Comparison of ENCODE assay signal across 11 cellular contexts in genomic region chrX:41137589-41137988, GRCh38. TPM values are rescaled to one million over a fixed set of nuclear protein-coding genes. Genes with fewer than 3 reads are reported as not detected.
A peak's percentile ranks its signal among the peaks of the same experiment; 100 is the strongest.
DNase-seq lines count a peak whose midpoint lies in the region; ATAC-seq and TF ChIP-seq lines count a peak whose summit lies in the region.
"Had no signal": no experiment of that assay in that cellular context is flagged by ENCODE, and none has a peak within 500 bp of the region (broad histone marks: within the 10 kb centered on the region; RNA-seq: fewer than 3 reads in every experiment).

No MANE protein-coding gene starts in this region.

- H3K9me3 Mint-ChIP-seq in brain (no peaks in the 10 kb centered on the region), nephron progenitor cell (peaks cover 7% of the 10 kb centered on the region)
- H3K9me3 Mint-ChIP-seq: activated naive CD4-positive, alpha-beta T cell treated with anti-CD3 and anti-CD28 coated beads for 36 hours; stimulated activated memory B cell treated with anti-CD40 and anti-IgM and Interleukin-4, amounts not matched to agents 10 μg/mL and 1 μg/mL and 100 μg/mL, for 72 hours had no signal

- H3K27me3 Mint-ChIP-seq in brain: no peaks in the 10 kb centered on the region
- H3K27me3 Mint-ChIP-seq in nephron progenitor cell (ENCODE audit: low read depth, poor library complexity): no peaks in the 10 kb centered on the region
- H3K27me3 Mint-ChIP-seq: stimulated activated memory B cell treated with anti-CD40 and anti-IgM and Interleukin-4, amounts not matched to agents 10 μg/mL and 1 μg/mL and 100 μg/mL, for 72 hours had no signal

- H3K4me1 Mint-ChIP-seq in brain (peaks cover 5% of the 10 kb centered on the region), nephron progenitor cell (no peaks in the 10 kb centered on the region)
- H3K4me1 Mint-ChIP-seq: stimulated activated memory B cell treated with anti-CD40 and anti-IgM and Interleukin-4, amounts not matched to agents 10 μg/mL and 1 μg/mL and 100 μg/mL, for 72 hours had no signal

- ATAC-seq in GM21576 (IDR thresholded peaks at IDR 0.05; ENCODE audit: unreplicated experiment): no peak
- ATAC-seq: stimulated activated memory B cell treated with anti-CD40 and anti-IgM and Interleukin-4, amounts not matched to agents 10 μg/mL and 1 μg/mL and 100 μg/mL, for 72 hours had no signal

- H3K27me3 ChIP-seq in tibial nerve (no peaks in the 10 kb centered on the region), spleen (replicated peaks in 1 of 7) (no peaks in the 10 kb centered on the region)

- H3K4me1 ChIP-seq in tibial nerve: no peaks in the 10 kb centered on the region
- no peaks in the 10 kb centered on the region for H3K4me1 ChIP-seq in spleen

- H3K27ac ChIP-seq in tibial nerve: no peak overlapping the region
- no peak overlapping the region for H3K27ac ChIP-seq in spleen

- TF ChIP-seq POLR2A in tibial nerve (IDR thresholded peaks at IDR 0.05) (no peak), spleen (IDR thresholded peaks at IDR 0.05) (no peak)

- H3K9me3 ChIP-seq in tibial nerve (no peaks in the 10 kb centered on the region), spleen (no peaks in the 10 kb centered on the region)

- intact Hi-C loops in spleen (cut with DNase I; ENCODE audit: low total_unique reads): no loop called here

- H3K4me3 Mint-ChIP-seq in brain (no peak overlapping the region), nephron progenitor cell (no peak overlapping the region)
- H3K4me3 Mint-ChIP-seq: activated naive CD4-positive, alpha-beta T cell treated with anti-CD3 and anti-CD28 coated beads for 36 hours; stimulated activated memory B cell treated with anti-CD40 and anti-IgM and Interleukin-4, amounts not matched to agents 10 μg/mL and 1 μg/mL and 100 μg/mL, for 72 hours had no signal

- H3K4me3 ChIP-seq in tibial nerve (no peak overlapping the region), spleen (no peak overlapping the region)

- H3K36me3 Mint-ChIP-seq in brain (peaks cover 63% of the 10 kb centered on the region), nephron progenitor cell (ENCODE audit: low read depth) (peaks cover 57% of the 10 kb centered on the region)

- DNase-seq in DMS53 (lab: John Stamatoyannopoulos, UW): peak; percentile 45
- DNase-seq in DMS53 treated with DMSO at 0.1 percent for 48 hours (lab: John Stamatoyannopoulos, UW; ENCODE audit: unreplicated experiment): no peak
- DNase-seq in nephron progenitor cell: no peak
- DNase-seq in tibial nerve (ENCODE audit: low spot score in 2 of 2): no peak
- DNase-seq in spleen: no peak
- DNase-seq: activated naive CD4-positive, alpha-beta T cell treated with anti-CD3 and anti-CD28 coated beads for 36 hours; T-helper 2 cell had no signal

- peaks cover 0 to 8% (median 0%) of the 10 kb centered on the region in 3 donors for H3K36me3 ChIP-seq in tibial nerve
- H3K36me3 ChIP-seq in spleen: peaks cover 0 to 99% (median 53%) of the 10 kb centered on the region in 6 donors

- TF ChIP-seq EP300 in tibial nerve (IDR thresholded peaks at IDR 0.05): no peak

- TF ChIP-seq CTCF in LNCAP (IDR thresholded peaks at IDR 0.05) (peak; percentile 37), brain (conservative IDR thresholded peaks at IDR 0.05) (peak; percentile 41 to 60), nephron progenitor cell (IDR thresholded peaks at IDR 0.05) (peak; percentile 45), tibial nerve (IDR thresholded peaks at IDR 0.05) (peak in 2 of 5 experiments; percentile 16 to 19), spleen (IDR thresholded peaks at IDR 0.05 in 8 of 11, conservative IDR thresholded peaks at IDR 0.05 in 3 of 11) (peak in 2 of 11 experiments; percentile 34 to 40)

- H3K27ac Mint-ChIP-seq in brain (no peak overlapping the region), nephron progenitor cell (no peak overlapping the region)
- H3K27ac Mint-ChIP-seq: activated naive CD4-positive, alpha-beta T cell treated with anti-CD3 and anti-CD28 coated beads for 36 hours; stimulated activated memory B cell treated with anti-CD40 and anti-IgM and Interleukin-4, amounts not matched to agents 10 μg/mL and 1 μg/mL and 100 μg/mL, for 72 hours had no signal

RNA-seq across cellular contexts. Expression of gene USP9X, which starts 52.3 kb away (rescaled TPM):
- 26.4 TPM for polyA plus RNA-seq in brain (ENCODE audit: insufficient read depth, low read depth, low replicate concordance)
- total RNA-seq in tibial nerve: 100 to 1,000 TPM in 1 of 4 donors, 10 to 100 TPM in 3; 83.1 to 101 (median 97.2) TPM
- total RNA-seq in spleen: 100 to 1,000 TPM in 3 of 7 donors, 10 to 100 TPM in 4; 82.7 to 116 (median 95.3) TPM
- polyA plus RNA-seq in spleen: 1 to 10 TPM; 8.0 to 9.0 (median 8.3) TPM
